In genomic region chr3:12965999-12966846, GRCh38 we compare ENCODE assay signal across 8 cellular contexts.
DNase-seq lines count a peak whose midpoint lies in the region; ATAC-seq and TF ChIP-seq lines count a peak whose summit lies in the region.

No MANE protein-coding gene starts in this region.

- no peaks in the 10 kb centered on the region for H3K9me3 ChIP-seq in right cardiac atrium (ENCODE audit: control insufficient read depth, low read length)

- intact Hi-C loops in activated B cell treated with CpG ODN at 0.5 μM for 24 hours (cut with micrococcal nuclease) (loop anchor here (5.0 kb wide), 1 partner anchor 304 kb away; the partner anchor contains the start of gene RAF1), right cardiac atrium (cut with DNase I) (no loop called here)

- peaks cover 63% of the 10 kb centered on the region for H3K4me1 ChIP-seq in right cardiac atrium (ENCODE audit: control insufficient read depth, insufficient read depth, low read length)

- in situ Hi-C loops in ACHN (cut with HindIII; ENCODE audit: low pct_ligation_motif_present, low pct_unique_long_range_greater_than_20kb, low sequenced_read_pairs), result no loop called here

- CTCF ChIA-PET in activated B cell treated with CpG ODN at 0.5 μM for 24 hours (lab: Charles Lee), result interaction anchor here (1.4 to 1.5 kb wide), 2 partner anchors 125 to 486 kb away, joined by 4 read pairs; no protein-coding TSS in a partner anchor

- 54% methylated on average over 11 of the region's 11 CpGs for WGBS in right cardiac atrium

- peak overlapping the region; percentile 95 for H3K4me3 ChIP-seq in right cardiac atrium (ENCODE audit: low read length)
- peak overlapping the region; percentile 47 to 85 (median 69) for H3K4me3 ChIP-seq in skin epidermis

- H3K4me3 Mint-ChIP-seq in HFFc6 (peak overlapping the region; percentile 97), activated B cell treated with CpG ODN at 0.5 μM for 24 hours (peak overlapping the region; percentile 74)

- H3K9me3 Mint-ChIP-seq in HFFc6 (no peaks in the 10 kb centered on the region), activated B cell treated with CpG ODN at 0.5 μM for 24 hours (no peaks in the 10 kb centered on the region)

- H3K27me3 ChIP-seq in right cardiac atrium (ENCODE audit: control insufficient read depth, insufficient read depth), result no peaks in the 10 kb centered on the region

- POLR2A ChIA-PET in activated B cell treated with CpG ODN at 0.5 μM for 24 hours (lab: Charles Lee), result interaction anchor here (0.9 to 1.6 kb wide), 6 partner anchors 9 to 81 kb away, joined by 3 to 4 read pairs (median 4); no protein-coding TSS in a partner anchor

- TF ChIP-seq CTCF in HFFc6 (IDR thresholded peaks at IDR 0.05) (no peak; the same call in 1 of the 2 replicates), activated B cell treated with CpG ODN at 0.5 μM for 24 hours (IDR thresholded peaks at IDR 0.05) (no peak)

- peak overlapping the region; percentile 83 for H3K27ac Mint-ChIP-seq in HFFc6
- H3K27ac Mint-ChIP-seq in activated B cell treated with CpG ODN at 0.5 μM for 24 hours, result peak overlapping the region; percentile 66

- H3K36me3 Mint-ChIP-seq in HFFc6 (ENCODE audit: low read depth) (no peaks in the 10 kb centered on the region), activated B cell treated with CpG ODN at 0.5 μM for 24 hours (ENCODE audit: low read depth) (peaks cover 65% of the 10 kb centered on the region)

- peaks cover 26% of the 10 kb centered on the region for H3K4me1 Mint-ChIP-seq in HFFc6 (ENCODE audit: low read depth)
- peaks cover 95% of the 10 kb centered on the region for H3K4me1 Mint-ChIP-seq in activated B cell treated with CpG ODN at 0.5 μM for 24 hours

- H3K27ac ChIP-seq in right cardiac atrium (ENCODE audit: low read length) (no peak overlapping the region), skin epidermis (peak overlapping the region in 12 of 21 experiments; percentile 22 to 88 (median 77))

- no peak for DNase-seq in HFFc6
- DNase-seq in activated B cell treated with CpG ODN at 0.5 μM for 24 hours, result no peak
- DNase-seq in right cardiac atrium, result peak in 2 of 3 donors; percentile 29
- no peak for DNase-seq in ACHN
- DNase-seq in activated CD4-positive, CD25-positive, alpha-beta regulatory T cell (lab: John Stamatoyannopoulos, UW), result no peak
- no peak for DNase-seq in superior temporal gyrus (ENCODE audit: extremely low spot score)

- H3K27me3 Mint-ChIP-seq in HFFc6 (ENCODE audit: insufficient read depth) (peaks cover 17% of the 10 kb centered on the region), activated B cell treated with CpG ODN at 0.5 μM for 24 hours (no peaks in the 10 kb centered on the region)

- ATAC-seq in activated B cell treated with CpG ODN at 0.5 μM for 24 hours (ENCODE audit: low read depth) (no peak), right cardiac atrium (no peak), HG02981 (IDR thresholded peaks at IDR 0.05; ENCODE audit: unreplicated experiment) (no peak)

Comparison
In these comparisons a context has a peak if more than half of its experiments do, and no peak if none do; other contexts are left out.
1. DNase-seq: peak in right cardiac atrium (2 of 3); none in HFFc6 (single experiment), activated B cell treated with CpG ODN at 0.5 μM for 24 hours (single experiment), ACHN (single experiment), activated CD4-positive, CD25-positive, alpha-beta regulatory T cell (0 of 4) and superior temporal gyrus (single experiment).